ENCODE assay signal across 8 cellular contexts in the genomic region with DNA sequence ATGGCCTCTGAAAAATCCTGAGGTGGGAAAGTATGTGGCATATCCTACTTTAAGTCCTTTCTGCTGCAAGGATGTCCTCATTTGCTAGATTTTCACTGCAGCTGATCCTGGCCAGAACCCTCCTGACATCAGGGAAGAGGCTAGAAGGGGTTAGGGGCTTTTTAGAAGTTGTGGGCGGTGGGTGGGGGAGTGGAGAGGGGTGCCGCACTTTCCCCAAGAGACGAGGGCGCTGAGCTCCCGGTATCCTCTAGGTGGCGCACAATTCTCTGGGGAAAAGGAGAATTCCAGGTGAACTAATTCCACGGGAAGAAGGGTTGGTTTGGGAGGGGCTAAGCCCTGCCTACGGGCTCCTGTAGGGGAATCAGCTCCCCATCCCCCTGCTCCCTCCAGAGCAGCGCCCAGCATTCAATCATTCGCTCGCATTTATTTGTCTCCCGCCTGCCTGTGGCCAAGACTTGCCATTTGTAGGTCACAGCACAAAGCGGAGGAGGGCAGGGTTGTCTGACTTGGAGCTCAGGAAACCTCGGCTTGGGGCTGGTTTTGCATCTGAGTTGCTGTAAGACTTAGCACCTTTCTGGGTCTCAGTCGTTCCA. TPM values are rescaled to one million over a fixed set of nuclear protein-coding genes. Genes with fewer than 3 reads are reported as not detected.
DNase-seq lines count a peak whose midpoint lies in the region; ATAC-seq, FAIRE-seq and TF ChIP-seq lines count a peak whose summit lies in the region.

No MANE protein-coding gene starts in this region.

- peak overlapping the region; percentile 33 for H3K27ac Mint-ChIP-seq in progenitor cell of endocrine pancreas

- no peak overlapping the region for H3K27ac ChIP-seq in A549

- H3K27me3 Mint-ChIP-seq in progenitor cell of endocrine pancreas = peaks cover 66% of the 10 kb centered on the region

- ATAC-seq in A549 = peak; percentile 23 to 68; a peak in 3 of 6 replicates
- ATAC-seq in esophagus mucosa = peak; percentile 24
- ATAC-seq in HG02642 (IDR thresholded peaks at IDR 0.05; ENCODE audit: poor library complexity, unreplicated experiment) = no peak
- no peak for ATAC-seq in GM18861 (IDR thresholded peaks at IDR 0.05; ENCODE audit: unreplicated experiment)

- peaks cover 39% of the 10 kb centered on the region for H3K4me1 ChIP-seq in A549

- no peaks in the 10 kb centered on the region for H3K9me3 ChIP-seq in A549

- TF ChIP-seq POLR2A in A549 (IDR thresholded peaks at IDR 0.05; ENCODE audit: low read length) = no peak

- peak overlapping the region; percentile 69 for H3K4me2 ChIP-seq in A549

- no peak overlapping the region for H3K4me3 ChIP-seq in A549

- TF ChIP-seq CTCF in A549 (IDR thresholded peaks at IDR 0.05) = peak; percentile 80
- TF ChIP-seq CTCF in progenitor cell of endocrine pancreas (IDR thresholded peaks at IDR 0.05; ENCODE audit: unreplicated experiment) = peak; percentile 88

- TF ChIP-seq EP300 in A549 (IDR thresholded peaks at IDR 0.05) = no peak

- H3K4me3 Mint-ChIP-seq in progenitor cell of endocrine pancreas (ENCODE audit: low read depth) = peak overlapping the region; percentile 66

- TF ChIP-seq RAD21 in A549 (conservative IDR thresholded peaks at IDR 0.05 in 1 of 2, IDR thresholded peaks at IDR 0.05 in 1 of 2) = peak; percentile 58 to 63; a peak in 4 of 5 replicates

- no peak for FAIRE-seq in A549 (lab: Jason Lieb, UNC)

- CTCF ChIA-PET in A549 (lab: Yijun Ruan, JAX) = interaction anchor here (0.6 to 6.5 kb wide), 51 partner anchors 9 to 535 kb away, joined by 3 to 79 read pairs (median 5); no protein-coding TSS in a partner anchor

- H3K9me3 Mint-ChIP-seq in progenitor cell of endocrine pancreas (ENCODE audit: low read depth) = no peaks in the 10 kb centered on the region

- POLR2A ChIA-PET in A549 (lab: Yijun Ruan, JAX) = no interaction called here

- H3K4me1 Mint-ChIP-seq in progenitor cell of endocrine pancreas (ENCODE audit: low read depth) = peaks cover 6% of the 10 kb centered on the region

- 16% methylated on average over 15 of the region's 15 CpGs for WGBS in A549 (ENCODE audit: missing lambda C conversion rate)

- H3K36me3 Mint-ChIP-seq in progenitor cell of endocrine pancreas (ENCODE audit: insufficient read depth) = no peaks in the 10 kb centered on the region

- DNase-seq in A549 (ENCODE audit: low read depth in 1 of 2, low spot score in 1 of 2) (peak; percentile 43 to 79), GM03348 (ENCODE audit: low spot score) (peak; percentile 42), NCI-H526 treated with DMSO at 0.1 percent for 48 hours (lab: John Stamatoyannopoulos, UW) (peak; percentile 49), progenitor cell of endocrine pancreas (ENCODE audit: low spot score, unreplicated experiment) (peak; percentile 74)
- DNase-seq in activated CD8-positive, alpha-beta memory T cell treated with anti-CD3 and anti-CD28 coated beads for 24 hours = no peak

TF ChIP-seq in A549, 52 proteins besides CTCF, POLR2A, EP300 and RAD21:
- TF ChIP-seq SMC3 (IDR thresholded peaks at IDR 0.05) (peak; percentile 57), HOXB13 (CRISPR knock-in tag; IDR thresholded peaks at IDR 0.05; ENCODE audit: low read depth) (no peak), KDM1A (IDR thresholded peaks at IDR 0.05; ENCODE audit: low read depth) (no peak), RFX5 (IDR thresholded peaks at IDR 0.05) (no peak), HOXA7 (CRISPR knock-in tag; IDR thresholded peaks at IDR 0.05) (no peak)

RNA-seq across cellular contexts. Expression of a gene that starts 42.9 kb away (rescaled TPM):
- 0.04 and 0.08 TPM in 2 replicates for polyA plus RNA-seq in A549 (2011; rRNA removed)
- polyA plus RNA-seq in A549 (2012; cell fraction: cytosol; rRNA removed) = 0.16 and 0.39 TPM in 2 replicates
- polyA plus RNA-seq in A549 (2012; cell fraction: nucleus; rRNA removed) = 0.20 TPM in 1 of 2 replicates, not detected in the other
- 0.05 TPM in 1 of 3 replicates, not detected in the others for polyA plus RNA-seq in A549 (2017; fragmentation: RNase III; extraction: RNeasy Plus Mini Kit Qiagen cat#74134 plus additional on column Dnase treatment)
- not detected in 2 replicates for polyA minus RNA-seq in A549 (2011; rRNA and poly(A)+ RNA removed)
- not detected for total RNA-seq in esophagus mucosa
- 0.44 and 0.48 TPM in 2 replicates for total RNA-seq in progenitor cell of endocrine pancreas

Comparison
In these comparisons a context has a peak if more than half of its experiments do, and no peak if none do; other contexts are left out.
1. ATAC-seq: peak in A549 (2 of 2) and esophagus mucosa (single experiment); none in HG02642 (single experiment) and GM18861 (single experiment).